ENCODE assay signal across 8 cellular contexts in the genomic region with DNA sequence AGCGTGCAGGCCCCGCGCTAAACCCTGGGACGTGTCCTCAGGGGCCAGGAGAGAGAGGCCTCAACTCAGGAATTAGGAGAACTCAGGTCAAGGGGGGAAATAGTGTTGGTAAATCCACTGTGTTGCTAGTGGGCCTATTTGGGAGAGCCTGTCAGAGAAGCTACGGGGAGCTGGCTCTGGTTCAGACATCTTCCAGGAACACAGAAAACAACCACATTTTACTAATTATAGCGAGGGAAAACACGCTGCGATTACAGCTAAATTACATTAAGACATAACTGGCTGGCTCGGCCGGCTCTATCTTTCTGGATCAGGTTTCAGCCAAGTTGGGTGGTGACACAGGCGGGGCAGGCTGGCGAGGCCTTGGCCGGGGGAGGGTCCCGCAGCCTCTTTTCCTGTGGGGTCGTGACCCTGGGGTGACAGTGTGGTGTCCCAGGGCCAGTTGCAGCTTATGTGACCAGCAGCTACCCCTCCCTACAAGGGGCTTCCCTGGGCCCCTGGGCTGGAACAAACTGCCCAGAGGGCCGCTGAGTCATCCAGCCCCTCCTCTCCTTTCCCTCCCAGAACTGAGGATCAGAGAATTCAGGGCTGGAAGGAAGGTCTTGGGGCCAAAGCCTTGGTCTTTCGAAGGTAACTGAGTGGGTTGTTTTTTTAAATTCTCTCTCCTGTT.
DNase-seq lines count a peak whose midpoint lies in the region; ATAC-seq and TF ChIP-seq lines count a peak whose summit lies in the region.

No MANE protein-coding gene starts in this region.

- no peak for ATAC-seq in GM18502 (IDR thresholded peaks at IDR 0.05; ENCODE audit: poor library complexity, unreplicated experiment)

- TF ChIP-seq CTCF in AG09319 (IDR thresholded peaks at IDR 0.05; ENCODE audit: low read depth, low read length) (no peak), WERI-Rb-1 (IDR thresholded peaks at IDR 0.05; ENCODE audit: low read depth, low read length) (no peak)

- DNase-seq in AG09319 (ENCODE audit: extremely low read depth, low read depth) (peak; percentile 85), NCI-H446 (lab: John Stamatoyannopoulos, UW) (peak; percentile 19 to 64), epidermal melanocyte (ENCODE audit: insufficient read length, low spot score) (peak; percentile 60), myocyte (ENCODE audit: low read depth) (peak; percentile 74), WERI-Rb-1 (no peak), KG1 (lab: John Stamatoyannopoulos, UW) (no peak)
- no peak for DNase-seq in activated CD8-positive, alpha-beta memory T cell treated with anti-CD3 and anti-CD28 coated beads, Interleukin-2, amount 50 U/mL, for 48 hours

- H3K4me3 ChIP-seq in WERI-Rb-1 (ENCODE audit: low read depth, low read length), result no peak overlapping the region

- H3K27ac ChIP-seq in WERI-Rb-1, result no peak overlapping the region

- no peaks in the 10 kb centered on the region for H3K9me3 ChIP-seq in WERI-Rb-1 (ENCODE audit: severe bottlenecking)

- H3K36me3 ChIP-seq in WERI-Rb-1, result no peaks in the 10 kb centered on the region

- H3K27me3 ChIP-seq in WERI-Rb-1 (ENCODE audit: insufficient read depth, low read depth, severe bottlenecking), result no peaks in the 10 kb centered on the region

Comparison
In these comparisons a context has a peak if more than half of its experiments do, and no peak if none do; other contexts are left out.
1. DNase-seq: peak in AG09319 (single experiment), NCI-H446 (2 of 2), epidermal melanocyte (single experiment) and myocyte (single experiment); none in activated CD8-positive, alpha-beta memory T cell treated with anti-CD3 and anti-CD28 coated beads, Interleukin-2, amount 50 U/mL, for 48 hours (single experiment), WERI-Rb-1 (single experiment) and KG1 (single experiment).